In the genomic region with DNA sequence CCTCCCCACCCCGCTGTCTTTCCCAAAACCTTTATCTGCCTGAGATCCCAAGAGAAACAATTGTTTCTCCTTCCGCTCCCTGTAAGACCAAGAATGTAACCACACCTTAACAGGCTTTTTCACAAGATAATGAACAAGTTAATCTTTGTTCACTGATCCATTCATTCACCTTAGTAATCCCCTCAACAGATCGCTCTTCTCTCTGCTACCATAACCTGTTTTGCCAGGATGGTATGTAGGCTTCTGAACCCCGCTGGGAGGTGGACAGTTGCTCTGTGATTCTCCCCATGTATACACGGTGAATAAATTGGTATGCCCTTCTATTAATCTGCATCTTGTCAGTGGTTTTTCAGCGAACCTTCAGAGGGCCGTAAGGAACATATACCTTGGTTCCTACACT, we compare ENCODE assay signal across 2 cellular contexts.
TF ChIP-seq lines count a peak whose summit lies in the region.

No MANE protein-coding gene starts in this region.

TF ChIP-seq in K562, 482 proteins besides CTCF, POLR2A, EP300 and RAD21:
- 0 out of 6 replicates have a peak, but pooled peaks of 1 of the 3 experiments have one; percentile 10 for TF ChIP-seq ZBTB11 (CRISPR knock-in tag; IDR thresholded peaks at IDR 0.05)
- TF ChIP-seq, protein P1, sequence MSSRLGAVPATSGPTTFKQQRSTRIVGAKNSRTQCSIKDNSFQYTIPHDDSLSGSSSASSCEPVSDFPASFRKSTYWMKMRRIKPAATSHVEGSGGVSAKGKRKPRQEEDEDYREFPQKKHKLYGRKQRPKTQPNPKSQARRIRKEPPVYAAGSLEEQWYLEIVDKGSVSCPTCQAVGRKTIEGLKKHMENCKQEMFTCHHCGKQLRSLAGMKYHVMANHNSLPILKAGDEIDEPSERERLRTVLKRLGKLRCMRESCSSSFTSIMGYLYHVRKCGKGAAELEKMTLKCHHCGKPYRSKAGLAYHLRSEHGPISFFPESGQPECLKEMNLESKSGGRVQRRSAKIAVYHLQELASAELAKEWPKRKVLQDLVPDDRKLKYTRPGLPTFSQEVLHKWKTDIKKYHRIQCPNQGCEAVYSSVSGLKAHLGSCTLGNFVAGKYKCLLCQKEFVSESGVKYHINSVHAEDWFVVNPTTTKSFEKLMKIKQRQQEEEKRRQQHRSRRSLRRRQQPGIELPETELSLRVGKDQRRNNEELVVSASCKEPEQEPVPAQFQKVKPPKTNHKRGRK (tag; IDR thresholded peaks at IDR 0.05): peak; percentile 64
- TF ChIP-seq TEAD4 (IDR thresholded peaks at IDR 0.05; ENCODE audit: low read length): no peak; the same call in 1 of the 2 replicates
- no peak for TF ChIP-seq TEAD4 (CRISPR knock-in tag; IDR thresholded peaks at IDR 0.05; ENCODE audit: borderline replicate concordance)

TF ChIP-seq in WTC11, 78 proteins besides CTCF, POLR2A, EP300 and RAD21:
- TF ChIP-seq SMAD3 (CRISPR knock-in tag; IDR thresholded peaks at IDR 0.05; ENCODE audit: borderline replicate concordance): no peak
- TF ChIP-seq, protein P2, sequence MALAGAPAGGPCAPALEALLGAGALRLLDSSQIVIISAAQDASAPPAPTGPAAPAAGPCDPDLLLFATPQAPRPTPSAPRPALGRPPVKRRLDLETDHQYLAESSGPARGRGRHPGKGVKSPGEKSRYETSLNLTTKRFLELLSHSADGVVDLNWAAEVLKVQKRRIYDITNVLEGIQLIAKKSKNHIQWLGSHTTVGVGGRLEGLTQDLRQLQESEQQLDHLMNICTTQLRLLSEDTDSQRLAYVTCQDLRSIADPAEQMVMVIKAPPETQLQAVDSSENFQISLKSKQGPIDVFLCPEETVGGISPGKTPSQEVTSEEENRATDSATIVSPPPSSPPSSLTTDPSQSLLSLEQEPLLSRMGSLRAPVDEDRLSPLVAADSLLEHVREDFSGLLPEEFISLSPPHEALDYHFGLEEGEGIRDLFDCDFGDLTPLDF (CRISPR knock-in tag; IDR thresholded peaks at IDR 0.05): no peak
- TF ChIP-seq SMAD4 (CRISPR knock-in tag; IDR thresholded peaks at IDR 0.05): no peak
- no peak for TF ChIP-seq ZNF121 (CRISPR knock-in tag; IDR thresholded peaks at IDR 0.05)
- TF ChIP-seq ZNF232 (CRISPR knock-in tag; IDR thresholded peaks at IDR 0.05): no peak
- TF ChIP-seq, protein P3, sequence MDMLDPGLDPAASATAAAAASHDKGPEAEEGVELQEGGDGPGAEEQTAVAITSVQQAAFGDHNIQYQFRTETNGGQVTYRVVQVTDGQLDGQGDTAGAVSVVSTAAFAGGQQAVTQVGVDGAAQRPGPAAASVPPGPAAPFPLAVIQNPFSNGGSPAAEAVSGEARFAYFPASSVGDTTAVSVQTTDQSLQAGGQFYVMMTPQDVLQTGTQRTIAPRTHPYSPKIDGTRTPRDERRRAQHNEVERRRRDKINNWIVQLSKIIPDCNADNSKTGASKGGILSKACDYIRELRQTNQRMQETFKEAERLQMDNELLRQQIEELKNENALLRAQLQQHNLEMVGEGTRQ (CRISPR knock-in tag; IDR thresholded peaks at IDR 0.05): no peak
- no peak for TF ChIP-seq ATF2 (CRISPR knock-in tag; IDR thresholded peaks at IDR 0.05; ENCODE audit: borderline replicate concordance, low read depth)
- TF ChIP-seq, protein P4, sequence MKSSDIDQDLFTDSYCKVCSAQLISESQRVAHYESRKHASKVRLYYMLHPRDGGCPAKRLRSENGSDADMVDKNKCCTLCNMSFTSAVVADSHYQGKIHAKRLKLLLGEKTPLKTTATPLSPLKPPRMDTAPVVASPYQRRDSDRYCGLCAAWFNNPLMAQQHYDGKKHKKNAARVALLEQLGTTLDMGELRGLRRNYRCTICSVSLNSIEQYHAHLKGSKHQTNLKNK (CRISPR knock-in tag; IDR thresholded peaks at IDR 0.05): no peak
- TF ChIP-seq NFYB (CRISPR knock-in tag; conservative IDR thresholded peaks at IDR 0.05; ENCODE audit: low read depth): no peak
- TF ChIP-seq IRF2 (CRISPR knock-in tag; IDR thresholded peaks at IDR 0.05; ENCODE audit: borderline replicate concordance, low read depth): no peak
- TF ChIP-seq E2F5 (CRISPR knock-in tag; IDR thresholded peaks at IDR 0.05): no peak
- TF ChIP-seq ZNF416 (CRISPR knock-in tag; IDR thresholded peaks at IDR 0.05): no peak
- no peak for TF ChIP-seq ELF4 (CRISPR knock-in tag; IDR thresholded peaks at IDR 0.05; ENCODE audit: low read depth)
- no peak for TF ChIP-seq ZNF425 (CRISPR knock-in tag; conservative IDR thresholded peaks at IDR 0.05)
- TF ChIP-seq OVOL2 (CRISPR knock-in tag; IDR thresholded peaks at IDR 0.05; ENCODE audit: borderline replicate concordance): no peak
